26 cellular contexts compared by ENCODE assay signal in genomic region chr17:79806863-79807720, GRCh38. TPM values are rescaled to one million over a fixed set of nuclear protein-coding genes. Genes with fewer than 3 reads are reported as not detected.
DNase-seq lines count a peak whose midpoint lies in the region; ATAC-seq and TF ChIP-seq lines count a peak whose summit lies in the region.
"Had no signal": no experiment of that assay in that cellular context is flagged by ENCODE, and none has a peak within 500 bp of the region (broad histone marks: within the 10 kb centered on the region; RNA-seq: fewer than 3 reads in every experiment).

No MANE protein-coding gene starts in this region.

- no peak overlapping the region for H3K4me3 Mint-ChIP-seq in activated naive CD4-positive, alpha-beta T cell treated with anti-CD3 and anti-CD28 coated beads, Interleukin-2, amount 50 U/mL, for 24 hours
- no peak overlapping the region for H3K4me3 Mint-ChIP-seq in activated T-helper 1 cell treated with anti-CD3 and anti-CD28 coated beads, Interleukin-12 subunit alpha, Interleukin-12 subunit beta, Interleukin-2, Interleukin-4 antibody, amounts not matched to agents 30 ng/mL and 10 ng/mL and 1 ng/mL, durations not matched to agents 14 hours and 24 hours and 36 hours
- H3K4me3 Mint-ChIP-seq in glutamatergic neuron (ENCODE audit: unreplicated experiment): peak overlapping the region; percentile 5
- H3K4me3 Mint-ChIP-seq: activated CD4-positive, alpha-beta T cell treated with anti-CD3 and anti-CD28 coated beads, Interleukin-2, amount 10 ng/mL, durations not matched to agents 7 days and 5 days; CD8-positive, alpha-beta T cell; memory B cell; nephron; T-cell; WTC11 had no signal

- no peaks in the 10 kb centered on the region for H3K9me3 Mint-ChIP-seq in activated naive CD4-positive, alpha-beta T cell treated with anti-CD3 and anti-CD28 coated beads, Interleukin-2, amount 50 U/mL, for 24 hours
- no peaks in the 10 kb centered on the region for H3K9me3 Mint-ChIP-seq in activated naive CD4-positive, alpha-beta T cell treated with anti-CD3 and anti-CD28 coated beads, Interleukin-2, amount 50 U/mL, for 72 hours
- H3K9me3 Mint-ChIP-seq in activated T-helper 1 cell treated with anti-CD3 and anti-CD28 coated beads, Interleukin-12 subunit alpha, Interleukin-12 subunit beta, Interleukin-2, Interleukin-4 antibody, amounts not matched to agents 30 ng/mL and 10 ng/mL and 1 ng/mL, durations not matched to agents 14 hours and 24 hours and 36 hours: no peaks in the 10 kb centered on the region
- peaks cover 14% of the 10 kb centered on the region for H3K9me3 Mint-ChIP-seq in glutamatergic neuron (ENCODE audit: unreplicated experiment)
- H3K9me3 Mint-ChIP-seq: activated CD4-positive, alpha-beta T cell treated with anti-CD3 and anti-CD28 coated beads, Interleukin-2, amount 10 ng/mL, durations not matched to agents 7 days and 5 days; CD8-positive, alpha-beta T cell; nephron; T-cell; WTC11 had no signal

- no peaks in the 10 kb centered on the region for H3K36me3 Mint-ChIP-seq in activated naive CD4-positive, alpha-beta T cell treated with anti-CD3 and anti-CD28 coated beads, Interleukin-2, amount 50 U/mL, for 24 hours
- H3K36me3 Mint-ChIP-seq in activated naive CD4-positive, alpha-beta T cell treated with anti-CD3 and anti-CD28 coated beads, Interleukin-2, amount 50 U/mL, for 72 hours: peaks cover under 1 to 7% of the 10 kb centered on the region in 2 donors
- H3K36me3 Mint-ChIP-seq in activated T-helper 1 cell treated with anti-CD3 and anti-CD28 coated beads, Interleukin-12 subunit alpha, Interleukin-12 subunit beta, Interleukin-2, Interleukin-4 antibody, amounts not matched to agents 30 ng/mL and 10 ng/mL and 1 ng/mL, durations not matched to agents 14 hours and 24 hours and 36 hours (ENCODE audit: low read depth): peaks cover 3% of the 10 kb centered on the region
- H3K36me3 Mint-ChIP-seq in glutamatergic neuron (ENCODE audit: unreplicated experiment): peaks cover 3% of the 10 kb centered on the region
- H3K36me3 Mint-ChIP-seq: CD8-positive, alpha-beta T cell; T-cell; WTC11 had no signal

- H3K27me3 Mint-ChIP-seq in activated naive CD4-positive, alpha-beta T cell treated with anti-CD3 and anti-CD28 coated beads, Interleukin-2, amount 50 U/mL, for 24 hours: peaks cover 47% of the 10 kb centered on the region
- H3K27me3 Mint-ChIP-seq in activated T-helper 1 cell treated with anti-CD3 and anti-CD28 coated beads, Interleukin-12 subunit alpha, Interleukin-12 subunit beta, Interleukin-2, Interleukin-4 antibody, amounts not matched to agents 30 ng/mL and 10 ng/mL and 1 ng/mL, durations not matched to agents 14 hours and 24 hours and 36 hours (ENCODE audit: insufficient read depth): peaks cover 67% of the 10 kb centered on the region
- peaks cover 40% of the 10 kb centered on the region for H3K27me3 Mint-ChIP-seq in glutamatergic neuron (ENCODE audit: unreplicated experiment)

- TF ChIP-seq CTCF in glutamatergic neuron (IDR thresholded peaks at IDR 0.05; ENCODE audit: partially characterized antibody, unreplicated experiment): no peak

- H3K4me1 Mint-ChIP-seq in activated naive CD4-positive, alpha-beta T cell treated with anti-CD3 and anti-CD28 coated beads, Interleukin-2, amount 50 U/mL, for 24 hours: peaks cover 36% of the 10 kb centered on the region
- peaks cover 41% of the 10 kb centered on the region for H3K4me1 Mint-ChIP-seq in activated T-helper 1 cell treated with anti-CD3 and anti-CD28 coated beads, Interleukin-12 subunit alpha, Interleukin-12 subunit beta, Interleukin-2, Interleukin-4 antibody, amounts not matched to agents 30 ng/mL and 10 ng/mL and 1 ng/mL, durations not matched to agents 14 hours and 24 hours and 36 hours (ENCODE audit: low read depth)
- H3K4me1 Mint-ChIP-seq in glutamatergic neuron (ENCODE audit: low read depth, unreplicated experiment): peaks cover 15% of the 10 kb centered on the region

- H3K27ac Mint-ChIP-seq in activated naive CD4-positive, alpha-beta T cell treated with anti-CD3 and anti-CD28 coated beads, Interleukin-2, amount 50 U/mL, for 24 hours: peak overlapping the region; percentile 59
- H3K27ac Mint-ChIP-seq in activated naive CD4-positive, alpha-beta T cell treated with anti-CD3 and anti-CD28 coated beads, Interleukin-2, amount 50 U/mL, for 72 hours: no peak overlapping the region
- H3K27ac Mint-ChIP-seq in activated T-helper 1 cell treated with anti-CD3 and anti-CD28 coated beads, Interleukin-12 subunit alpha, Interleukin-12 subunit beta, Interleukin-2, Interleukin-4 antibody, amounts not matched to agents 30 ng/mL and 10 ng/mL and 1 ng/mL, durations not matched to agents 14 hours and 24 hours and 36 hours: peak overlapping the region; percentile 66
- H3K27ac Mint-ChIP-seq in glutamatergic neuron (ENCODE audit: unreplicated experiment): no peak overlapping the region
- H3K27ac Mint-ChIP-seq: activated CD4-positive, alpha-beta T cell treated with anti-CD3 and anti-CD28 coated beads, Interleukin-2, amount 10 ng/mL, durations not matched to agents 7 days and 5 days; CD8-positive, alpha-beta T cell; memory B cell; nephron; WTC11 had no signal

- no peak for ATAC-seq in activated naive CD4-positive, alpha-beta T cell treated with anti-CD3 and anti-CD28 coated beads, Interleukin-2, amount 50 U/mL, for 72 hours
- ATAC-seq in GM21528 (IDR thresholded peaks at IDR 0.05; ENCODE audit: low FRiP score, unreplicated experiment): no peak
- ATAC-seq: CD8-positive, alpha-beta T cell; left lung; stimulated activated naive CD8-positive, alpha-beta T cell treated with anti-CD3 and anti-CD28 coated beads, Interleukin-15, Interleukin-2, amounts not matched to agents 100 U/mL and 50 U/mL, for 24 hours; T-cell; WTC11 had no signal

- intact Hi-C loops in activated T-helper 1 cell treated with anti-CD3 and anti-CD28 coated beads, Interleukin-12 subunit alpha, Interleukin-12 subunit beta, Interleukin-2, Interleukin-4 antibody, amounts not matched to agents 30 ng/mL and 10 ng/mL and 1 ng/mL, durations not matched to agents 14 hours and 24 hours and 36 hours (cut with micrococcal nuclease): no loop called here

- DNase-seq in activated naive CD4-positive, alpha-beta T cell treated with anti-CD3 and anti-CD28 coated beads, Interleukin-2, amount 50 U/mL, for 72 hours (ENCODE audit: low spot score in 2 of 2): no peak
- no peak for DNase-seq in activated T-helper 1 cell treated with anti-CD3 and anti-CD28 coated beads, Interleukin-12 subunit alpha, Interleukin-12 subunit beta, Interleukin-2, Interleukin-4 antibody, amounts not matched to agents 30 ng/mL and 10 ng/mL and 1 ng/mL, durations not matched to agents 14 hours and 24 hours and 36 hours (ENCODE audit: low spot score)
- no peak for DNase-seq in glutamatergic neuron
- no peak for DNase-seq in NCI-H510A treated with DMSO at 0.1 percent for 48 hours (lab: John Stamatoyannopoulos, UW)
- DNase-seq in COR-L47 (lab: John Stamatoyannopoulos, UW): no peak
- DNase-seq: activated CD4-positive, alpha-beta T cell treated with anti-CD3 and anti-CD28 coated beads, Interleukin-2, amount 10 ng/mL, durations not matched to agents 7 days and 5 days; activated T-cell treated with anti-CD3 and anti-CD28 coated beads, Interleukin-2, amount 50 U/mL, for 48 hours; anterior cingulate cortex; CD8-positive, alpha-beta T cell; DMS153; effector memory CD4-positive, alpha-beta T cell; HCEC 1CT; Karpas-422; left lung; NCI-H1436; NCI-H2081 treated with DMSO at 0.1 percent for 48 hours; NCI-H2227 treated with DMSO at 0.1 percent for 48 hours; NCI-H748 treated with DMSO at 0.1 percent for 48 hours; ovary; stimulated activated naive CD8-positive, alpha-beta T cell treated with anti-CD3 and anti-CD28 coated beads, Interleukin-15, Interleukin-2, amounts not matched to agents 100 U/mL and 50 U/mL, for 24 hours; T-cell had no signal

RNA-seq across cellular contexts. Expression of gene CBX8, which starts 10.2 kb away (rescaled TPM):
- total RNA-seq in activated naive CD4-positive, alpha-beta T cell treated with anti-CD3 and anti-CD28 coated beads, Interleukin-2, amount 50 U/mL, for 72 hours: 1 to 10 TPM; 1.5 to 5.6 TPM
- 6.2 and 6.6 TPM in 2 replicates for total RNA-seq in activated T-helper 1 cell treated with anti-CD3 and anti-CD28 coated beads, Interleukin-12 subunit alpha, Interleukin-12 subunit beta, Interleukin-2, Interleukin-4 antibody, amounts not matched to agents 30 ng/mL and 10 ng/mL and 1 ng/mL, durations not matched to agents 14 hours and 24 hours and 36 hours
- 13.8 TPM for total RNA-seq in glutamatergic neuron (ENCODE audit: unreplicated experiment)

RNA-seq across cellular contexts. Expression of gene CBX2, which starts 29.1 kb away (rescaled TPM):
- 1 to 10 TPM; 2.8 to 3.3 TPM for total RNA-seq in activated naive CD4-positive, alpha-beta T cell treated with anti-CD3 and anti-CD28 coated beads, Interleukin-2, amount 50 U/mL, for 72 hours
- total RNA-seq in activated T-helper 1 cell treated with anti-CD3 and anti-CD28 coated beads, Interleukin-12 subunit alpha, Interleukin-12 subunit beta, Interleukin-2, Interleukin-4 antibody, amounts not matched to agents 30 ng/mL and 10 ng/mL and 1 ng/mL, durations not matched to agents 14 hours and 24 hours and 36 hours: 4.7 and 5.1 TPM in 2 replicates
- total RNA-seq in glutamatergic neuron (ENCODE audit: unreplicated experiment): 78.8 TPM

RNA-seq across cellular contexts. Expression of gene CBX4, which starts 32.1 kb away (rescaled TPM):
- total RNA-seq in activated naive CD4-positive, alpha-beta T cell treated with anti-CD3 and anti-CD28 coated beads, Interleukin-2, amount 50 U/mL, for 72 hours: 10 to 100 TPM; 12.7 to 16.8 TPM
- 22.4 and 23.8 TPM in 2 replicates for total RNA-seq in activated T-helper 1 cell treated with anti-CD3 and anti-CD28 coated beads, Interleukin-12 subunit alpha, Interleukin-12 subunit beta, Interleukin-2, Interleukin-4 antibody, amounts not matched to agents 30 ng/mL and 10 ng/mL and 1 ng/mL, durations not matched to agents 14 hours and 24 hours and 36 hours
- 19.3 TPM for total RNA-seq in glutamatergic neuron (ENCODE audit: unreplicated experiment)

Comparison
In these comparisons a context has a peak if more than half of its experiments do, and no peak if none do; other contexts are left out.
1. H3K27ac Mint-ChIP-seq: peak in activated naive CD4-positive, alpha-beta T cell treated with anti-CD3 and anti-CD28 coated beads, Interleukin-2, amount 50 U/mL, for 24 hours (single experiment) and activated T-helper 1 cell treated with anti-CD3 and anti-CD28 coated beads, Interleukin-12 subunit alpha, Interleukin-12 subunit beta, Interleukin-2, Interleukin-4 antibody, amounts not matched to agents 30 ng/mL and 10 ng/mL and 1 ng/mL, durations not matched to agents 14 hours and 24 hours and 36 hours (single experiment); none in activated naive CD4-positive, alpha-beta T cell treated with anti-CD3 and anti-CD28 coated beads, Interleukin-2, amount 50 U/mL, for 72 hours (0 of 2) and glutamatergic neuron (single experiment).
2. RNA of gene CBX2, which starts 29.1 kb away (total RNA-seq): 78.8 TPM in glutamatergic neuron (single experiment); 4.7 to 5.1 TPM in activated T-helper 1 cell treated with anti-CD3 and anti-CD28 coated beads, Interleukin-12 subunit alpha, Interleukin-12 subunit beta, Interleukin-2, Interleukin-4 antibody, amounts not matched to agents 30 ng/mL and 10 ng/mL and 1 ng/mL, durations not matched to agents 14 hours and 24 hours and 36 hours and 2.8 to 3.3 TPM in activated naive CD4-positive, alpha-beta T cell treated with anti-CD3 and anti-CD28 coated beads, Interleukin-2, amount 50 U/mL, for 72 hours; every median in the first group is over 10 times any median in the second.